In genomic region chr11:126482586-126483108, GRCh38 we compare ENCODE assay signal across 22 cellular contexts.
"Had no signal": no experiment of that assay in that cellular context is flagged by ENCODE, and none has a peak within 500 bp of the region (broad histone marks: within the 10 kb centered on the region; RNA-seq: fewer than 3 reads in every experiment).

No MANE protein-coding gene starts in this region.

- H3K27ac Mint-ChIP-seq: activated CD4-positive, alpha-beta T cell treated with anti-CD3 and anti-CD28 coated beads, Interleukin-2, amount 10 ng/mL, durations not matched to agents 7 days and 5 days; activated T-helper 17 cell treated with anti-CD3 and anti-CD28 coated beads, Interleukin-2, amount 50 U/mL, for 72 hours; progenitor cell of endocrine pancreas had no signal

- H3K4me3 ChIP-seq: adrenal gland, hepatocyte, lower lobe of right lung, mucosa of descending colon, suprapubic skin, upper lobe of left lung had no signal

- H3K4me1 Mint-ChIP-seq: activated T-helper 17 cell treated with anti-CD3 and anti-CD28 coated beads, Interleukin-2, amount 50 U/mL, for 72 hours had no signal

- H3K4me3 Mint-ChIP-seq: activated CD4-positive, alpha-beta T cell treated with anti-CD3 and anti-CD28 coated beads, Interleukin-2, amount 10 ng/mL, durations not matched to agents 7 days and 5 days; activated T-helper 17 cell treated with anti-CD3 and anti-CD28 coated beads, Interleukin-2, amount 50 U/mL, for 72 hours; naive thymus-derived CD8-positive, alpha-beta T cell; T-helper 17 cell had no signal

- H3K36me3 Mint-ChIP-seq: naive thymus-derived CD8-positive, alpha-beta T cell had no signal

- DNase-seq: activated CD4-positive, alpha-beta T cell treated with anti-CD3 and anti-CD28 coated beads, Interleukin-2, amount 10 ng/mL, durations not matched to agents 7 days and 5 days; activated CD4-positive, CD25-positive, alpha-beta regulatory T cell; activated CD8-positive, alpha-beta memory T cell treated with anti-CD3 and anti-CD28 coated beads for 24 hours; activated naive CD4-positive, alpha-beta T cell treated with anti-CD3 and anti-CD28 coated beads, Interleukin-2, amount 50 U/mL, for 16 hours; adrenal gland; central memory CD4-positive, alpha-beta T cell; cortex of kidney; effector CD8-positive, alpha-beta T cell; kidney glomerular epithelial cell; lower lobe of right lung; naive thymus-derived CD8-positive, alpha-beta T cell; nucleus accumbens; stimulated activated CD4-positive, alpha-beta T cell treated with anti-CD3 and anti-CD28 coated beads, Interleukin-4, amount 100 ng/mL, for 1 hour; stimulated activated CD8-positive, alpha-beta memory T cell treated with anti-CD3 and anti-CD28 coated beads, Interleukin-4, amount 100 ng/mL, for 48 hours; stimulated activated naive CD8-positive, alpha-beta T cell treated with anti-CD3 and anti-CD28 coated beads, Interleukin-15, Interleukin-2, amounts not matched to agents 100 U/mL and 50 U/mL, for 24 hours; T-helper 17 cell; upper lobe of left lung had no signal

- H3K9me3 Mint-ChIP-seq: activated CD4-positive, alpha-beta T cell treated with anti-CD3 and anti-CD28 coated beads, Interleukin-2, amount 10 ng/mL, durations not matched to agents 7 days and 5 days; activated T-helper 17 cell treated with anti-CD3 and anti-CD28 coated beads, Interleukin-2, amount 50 U/mL, for 72 hours; naive thymus-derived CD8-positive, alpha-beta T cell had no signal
